ENCODE assay signal across 8 cellular contexts in genomic region chr4:83219344-83219990, GRCh38.
A peak's percentile ranks its signal among the peaks of the same experiment; 100 is the strongest.
DNase-seq lines count a peak whose midpoint lies in the region; ATAC-seq and TF ChIP-seq lines count a peak whose summit lies in the region.

No MANE protein-coding gene starts in this region.

- H3K4me3 ChIP-seq in GM12875 (ENCODE audit: low read depth, low read length) (peak overlapping the region; percentile 19), stomach (peak overlapping the region in 2 of 4 donors; percentile 2 to 25)

- no peak for TF ChIP-seq CTCF in GM12875 (IDR thresholded peaks at IDR 0.05; ENCODE audit: borderline replicate concordance, insufficient read depth, low read depth, low read length)
- TF ChIP-seq CTCF in stomach (IDR thresholded peaks at IDR 0.05), result no peak

- H3K36me3 Mint-ChIP-seq in activated naive CD4-positive, alpha-beta T cell treated with anti-CD3 and anti-CD28 coated beads for 36 hours (ENCODE audit: low read depth), result no peaks in the 10 kb centered on the region

- TF ChIP-seq POLR2A in stomach (IDR thresholded peaks at IDR 0.05), result no peak

- peaks cover 63% of the 10 kb centered on the region for H3K4me1 Mint-ChIP-seq in activated naive CD4-positive, alpha-beta T cell treated with anti-CD3 and anti-CD28 coated beads for 36 hours (ENCODE audit: low read depth)

- DNase-seq in NCI-H2227 treated with DMSO at 0.1 percent for 48 hours (lab: John Stamatoyannopoulos, UW) (peak; percentile 6), lung microvascular endothelial cell (ENCODE audit: low read depth in 2 of 2) (peak; percentile 9 to 12), stomach (peak; percentile 33), KG1 (lab: John Stamatoyannopoulos, UW) (no peak)
- peak; percentile 90 for DNase-seq in activated naive CD4-positive, alpha-beta T cell treated with anti-CD3 and anti-CD28 coated beads for 36 hours

- no peak for TF ChIP-seq EP300 in stomach (IDR thresholded peaks at IDR 0.05)

- intact Hi-C loops in activated naive CD4-positive, alpha-beta T cell treated with anti-CD3 and anti-CD28 coated beads for 36 hours (cut with micrococcal nuclease), result loop anchor here (1.0 to 10.0 kb wide), 16 partner anchors 12 to 937 kb away; partner anchors contain the start of genes COPS4, COQ2, ENOPH1 and GPAT3
- intact Hi-C loops in stomach (cut with DNase I; ENCODE audit: low total_unique reads), result no loop called here

- ATAC-seq in HG02973 (IDR thresholded peaks at IDR 0.05; ENCODE audit: unreplicated experiment) (no peak), GM18867 (IDR thresholded peaks at IDR 0.05; ENCODE audit: unreplicated experiment) (no peak)

- no peaks in the 10 kb centered on the region for H3K9me3 Mint-ChIP-seq in activated naive CD4-positive, alpha-beta T cell treated with anti-CD3 and anti-CD28 coated beads for 36 hours

- H3K27ac ChIP-seq in stomach, result peak overlapping the region in 4 of 5 donors; percentile 8 to 80 (median 47)

- H3K27me3 ChIP-seq in stomach, result no peaks in the 10 kb centered on the region

- WGBS in stomach, 5 donors, result 41 to 45% (median 43%) methylated on average over 11 of the region's 11 CpGs

- CTCF ChIA-PET in activated naive CD4-positive, alpha-beta T cell treated with anti-CD3 and anti-CD28 coated beads for 36 hours (lab: Charles Lee), result interaction anchor here (1.0 to 2.8 kb wide), 6 partner anchors 10 to 107 kb away, joined by 3 to 24 read pairs (median 8); no protein-coding TSS in a partner anchor

- H3K27ac Mint-ChIP-seq in activated naive CD4-positive, alpha-beta T cell treated with anti-CD3 and anti-CD28 coated beads for 36 hours, result peak overlapping the region; percentile 92

- H3K4me1 ChIP-seq in stomach, result peaks cover 8 to 32% (median 19%) of the 10 kb centered on the region in 4 donors

- H3K36me3 ChIP-seq in stomach, result no peaks in the 10 kb centered on the region

- H3K9me3 ChIP-seq in stomach, result no peaks in the 10 kb centered on the region

- peak overlapping the region; percentile 67 for H3K4me3 Mint-ChIP-seq in activated naive CD4-positive, alpha-beta T cell treated with anti-CD3 and anti-CD28 coated beads for 36 hours

- no peaks in the 10 kb centered on the region for H3K27me3 Mint-ChIP-seq in activated naive CD4-positive, alpha-beta T cell treated with anti-CD3 and anti-CD28 coated beads for 36 hours (ENCODE audit: low read depth)
